23 cellular contexts compared by ENCODE assay signal in the genomic region with DNA sequence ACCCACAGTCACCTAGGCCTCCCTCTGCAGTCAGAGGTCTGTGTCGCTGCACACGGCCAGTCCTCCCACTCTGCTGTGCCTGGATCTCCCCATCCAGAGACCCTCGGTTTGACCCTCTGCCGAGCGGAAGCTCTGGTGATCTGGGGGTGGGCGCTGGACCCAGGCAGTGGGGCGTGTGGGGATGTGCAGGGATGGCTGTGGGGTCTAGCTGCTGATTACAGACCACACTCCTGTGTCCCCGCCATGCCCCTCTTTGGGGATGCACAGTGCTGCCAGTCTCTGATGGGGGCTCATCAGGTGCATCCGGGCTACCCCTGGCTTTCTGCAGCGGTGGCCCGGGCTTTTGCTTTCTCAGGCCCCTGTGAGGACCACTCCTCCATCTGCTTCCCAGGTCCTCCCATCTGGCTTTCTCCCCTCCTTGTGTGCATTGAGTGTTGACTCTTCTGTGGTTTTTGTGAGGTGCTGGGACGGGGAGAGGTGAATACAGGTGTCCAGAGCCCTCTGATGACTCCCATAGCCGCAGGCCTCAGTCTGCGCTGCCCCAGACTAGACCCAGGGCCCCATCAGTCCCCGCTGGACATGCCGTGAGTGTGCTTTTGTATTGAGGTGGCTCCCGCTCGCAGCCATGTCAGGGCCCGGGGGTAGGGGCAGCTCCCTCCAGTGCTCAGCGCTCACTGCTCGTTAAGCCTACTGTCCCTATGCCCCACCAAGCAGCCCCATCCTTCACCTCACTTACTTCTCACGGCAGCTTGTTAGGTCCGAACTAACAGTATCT.
A peak's percentile ranks its signal among the peaks of the same experiment; 100 is the strongest.
DNase-seq lines count a peak whose midpoint lies in the region; ATAC-seq and TF ChIP-seq lines count a peak whose summit lies in the region.
"Had no signal": no experiment of that assay in that cellular context is flagged by ENCODE, and none has a peak within 500 bp of the region (broad histone marks: within the 10 kb centered on the region; RNA-seq: fewer than 3 reads in every experiment).

No MANE protein-coding gene starts in this region.

- H3K4me3 Mint-ChIP-seq in stimulated activated naive B cell treated with anti-CD40 and anti-IgM and Interleukin-4, amounts not matched to agents 10 μg/mL and 1 μg/mL and 100 μg/mL, for 72 hours: no peak overlapping the region
- H3K4me3 Mint-ChIP-seq: CD4-positive, CD25-positive, alpha-beta regulatory T cell had no signal

- no peak overlapping the region for H2BK15ac ChIP-seq in mesendoderm (replicated peaks; ENCODE audit: low read depth)

- H3K79me2 ChIP-seq in PC-3 (ENCODE audit: low read length) (no peaks in the 10 kb centered on the region), mesendoderm (ENCODE audit: control insufficient read depth, insufficient read depth, low read length) (no peaks in the 10 kb centered on the region)

- no peak for ATAC-seq in PC-3
- no peak for ATAC-seq in stimulated activated naive B cell treated with anti-CD40 and anti-IgM and Interleukin-4, amounts not matched to agents 10 μg/mL and 1 μg/mL and 100 μg/mL, for 72 hours (replicated peaks)
- ATAC-seq: HepG2 had no signal

- H3K4me1 ChIP-seq in PC-3 (ENCODE audit: insufficient read depth, low read length) (peaks cover 15% of the 10 kb centered on the region), mesendoderm (ENCODE audit: control insufficient read depth, low read depth, low read length) (no peaks in the 10 kb centered on the region)
- H3K4me1 ChIP-seq: HAP-1 had no signal

- peak overlapping the region; percentile 37; the same call in 1 of the 2 replicates for H3K27ac ChIP-seq in PC-3 (ENCODE audit: low read length)
- H3K27ac ChIP-seq in mesendoderm (ENCODE audit: low read depth, low read length): no peak overlapping the region
- H3K27ac ChIP-seq: 22Rv1 had no signal

- no peaks in the 10 kb centered on the region for H3K9me2 ChIP-seq in PC-3 (replicated peaks; ENCODE audit: low read length)

- CTCF ChIA-PET in PC-3 (lab: Charles Lee): no interaction called here

- no TSS peak for BruUV-seq in PC-3 (replicated peaks; lab: Mats Ljungman, UMichigan)

- no peak overlapping the region for H3K18ac ChIP-seq in mesendoderm (ENCODE audit: low read length)

- H3K56ac ChIP-seq in mesendoderm (ENCODE audit: low read length): no peak overlapping the region

- no peak overlapping the region for H4K8ac ChIP-seq in mesendoderm (ENCODE audit: low read depth, low read length)

- no peaks in the 10 kb centered on the region for H3K27me3 ChIP-seq in PC-3 (ENCODE audit: low read length)
- no peaks in the 10 kb centered on the region for H3K27me3 ChIP-seq in mesendoderm (ENCODE audit: insufficient read depth, low read length, poor library complexity)

- H3K9me3 Mint-ChIP-seq in stimulated activated naive B cell treated with anti-CD40 and anti-IgM and Interleukin-4, amounts not matched to agents 10 μg/mL and 1 μg/mL and 100 μg/mL, for 72 hours: peaks cover 4 to 8% of the 10 kb centered on the region in 2 donors

- no peak overlapping the region for H3K4me3 ChIP-seq in PC-3 (ENCODE audit: low read length)
- no peak overlapping the region for H3K4me3 ChIP-seq in mesendoderm (ENCODE audit: low read length)
- H3K4me3 ChIP-seq: HAP-1 had no signal

- peaks cover 33 to 51% of the 10 kb centered on the region in 2 donors for H3K36me3 Mint-ChIP-seq in stimulated activated naive B cell treated with anti-CD40 and anti-IgM and Interleukin-4, amounts not matched to agents 10 μg/mL and 1 μg/mL and 100 μg/mL, for 72 hours

- no peak overlapping the region for H2BK5ac ChIP-seq in mesendoderm (ENCODE audit: low read length)

- no peaks in the 10 kb centered on the region for H4K20me1 ChIP-seq in PC-3 (ENCODE audit: low read length)

- H3K4me1 Mint-ChIP-seq in stimulated activated naive B cell treated with anti-CD40 and anti-IgM and Interleukin-4, amounts not matched to agents 10 μg/mL and 1 μg/mL and 100 μg/mL, for 72 hours: peaks cover 24 to 30% of the 10 kb centered on the region in 2 donors

- H3K9ac ChIP-seq in PC-3 (ENCODE audit: low read length) (no peak overlapping the region), mesendoderm (ENCODE audit: low read length) (no peak overlapping the region)

- WGBS in mesendoderm (ENCODE audit: extremely low coverage, insufficient coverage, low lambda C conversion rate): no CpG with 5 or more reads among the region's 23 CpGs

- H4K5ac ChIP-seq in mesendoderm (ENCODE audit: low read length): no peak overlapping the region

- H2AFZ ChIP-seq in PC-3 (ENCODE audit: low read length): no peak overlapping the region

- no peaks in the 10 kb centered on the region for H3K27me3 Mint-ChIP-seq in stimulated activated naive B cell treated with anti-CD40 and anti-IgM and Interleukin-4, amounts not matched to agents 10 μg/mL and 1 μg/mL and 100 μg/mL, for 72 hours
- H3K27me3 Mint-ChIP-seq: CD4-positive, CD25-positive, alpha-beta regulatory T cell had no signal

- no peaks in the 10 kb centered on the region for H3F3A ChIP-seq in PC-3 (ENCODE audit: low read length, unreplicated experiment)

- POLR2A ChIA-PET in PC-3 (lab: Charles Lee; ENCODE audit: unreplicated experiment): no interaction called here

- H3K36me3 ChIP-seq in PC-3 (ENCODE audit: low read depth, low read length): peaks cover 4% of the 10 kb centered on the region; the same call in 1 of the 2 replicates
- H3K36me3 ChIP-seq in mesendoderm (ENCODE audit: control insufficient read depth, insufficient read depth, low read length): no peaks in the 10 kb centered on the region
- H3K36me3 ChIP-seq: HAP-1 had no signal

- H3K4me2 ChIP-seq in PC-3 (ENCODE audit: low read length) (no peak overlapping the region), mesendoderm (ENCODE audit: low read length) (no peak overlapping the region)

- H2BK120ac ChIP-seq in mesendoderm (ENCODE audit: low read depth, low read length): no peak overlapping the region

- H3K9me3 ChIP-seq in PC-3 (ENCODE audit: low read length): no peaks in the 10 kb centered on the region
- H3K9me3 ChIP-seq: HAP-1 had no signal

- no peaks in the 10 kb centered on the region for H3K79me1 ChIP-seq in mesendoderm (ENCODE audit: low read length)

- no peak overlapping the region for H3K4ac ChIP-seq in mesendoderm (ENCODE audit: low read depth, low read length)

- H2AK5ac ChIP-seq in mesendoderm (ENCODE audit: low read length): no peak overlapping the region

- intact Hi-C loops in PC-3 (cut with micrococcal nuclease): no loop called here

- no peak overlapping the region for H3K23ac ChIP-seq in mesendoderm (ENCODE audit: low read length)

- H3K27ac Mint-ChIP-seq in stimulated activated naive B cell treated with anti-CD40 and anti-IgM and Interleukin-4, amounts not matched to agents 10 μg/mL and 1 μg/mL and 100 μg/mL, for 72 hours: peak overlapping the region; percentile 44

- peak; percentile 14 for DNase-seq in activated CD8-positive, alpha-beta memory T cell treated with anti-CD3 and anti-CD28 coated beads, Interleukin-2, amount 50 U/mL, for 4 hours
- DNase-seq in activated CD8-positive, alpha-beta memory T cell treated with anti-CD3 and anti-CD28 coated beads for 24 hours: no peak
- no peak for DNase-seq in PC-3
- peak; percentile 69 for DNase-seq in mesenteric fat pad (ENCODE audit: low spot score)
- no peak for DNase-seq in stimulated activated naive B cell treated with anti-CD40 and anti-IgM and Interleukin-4, amounts not matched to agents 10 μg/mL and 1 μg/mL and 100 μg/mL, for 72 hours
- DNase-seq in hypothalamus (lab: John Stamatoyannopoulos, UW): no peak
- no peak for DNase-seq in NCI-H510A treated with DMSO at 0.1 percent for 48 hours (lab: John Stamatoyannopoulos, UW)
- DNase-seq in mesendoderm: no peak
- DNase-seq: AML-193; CD4-positive, CD25-positive, alpha-beta regulatory T cell; COR-L47; DMS 273 treated with DMSO at 0.1 percent for 48 hours; GDM1; KBM-7; NCI-H1105; NCI-H2081; NCI-H2171 treated with DMSO at 0.1 percent for 48 hours; NCI-H446; NK-92 treated with Interleukin-12 subunit alpha and Interleukin-12 subunit beta, amount 100 ng/mL, for 24 hours; SHP77 treated with DMSO at 0.1 percent for 48 hours had no signal

- no peak for TF ChIP-seq CTCF in PC-3 (conservative IDR thresholded peaks at IDR 0.05; ENCODE audit: low read depth, low read length)

Comparison
In these comparisons a context has a peak if more than half of its experiments do, and no peak if none do; other contexts are left out.
1. DNase-seq: peak in activated CD8-positive, alpha-beta memory T cell treated with anti-CD3 and anti-CD28 coated beads, Interleukin-2, amount 50 U/mL, for 4 hours (single experiment) and mesenteric fat pad (single experiment); none in activated CD8-positive, alpha-beta memory T cell treated with anti-CD3 and anti-CD28 coated beads for 24 hours (single experiment), PC-3 (single experiment), stimulated activated naive B cell treated with anti-CD40 and anti-IgM and Interleukin-4, amounts not matched to agents 10 μg/mL and 1 μg/mL and 100 μg/mL, for 72 hours (single experiment), hypothalamus (0 of 51), NCI-H510A treated with DMSO at 0.1 percent for 48 hours (single experiment) and mesendoderm (single experiment).